ENCODE assay signal across 26 cellular contexts in the genomic region with DNA sequence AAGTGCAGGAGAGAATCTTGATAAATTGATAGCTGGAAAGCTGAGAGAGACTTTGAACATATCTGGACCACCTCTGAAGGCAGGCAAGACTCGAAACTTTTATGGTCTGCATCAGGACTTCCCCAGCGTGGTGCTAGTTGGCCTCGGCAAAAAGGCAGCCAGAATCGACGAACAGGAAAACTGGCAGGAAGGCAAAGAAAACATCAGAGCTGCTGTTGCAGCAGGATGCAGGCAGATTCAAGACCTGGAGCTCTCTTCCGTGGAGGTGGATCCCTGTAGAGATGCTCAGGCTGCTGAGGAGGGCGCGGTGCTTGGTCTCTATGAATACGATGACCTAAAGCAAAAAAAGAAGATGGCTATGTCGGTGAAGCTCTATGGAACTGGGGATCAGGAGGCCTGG. TPM values are rescaled to one million over a fixed set of nuclear protein-coding genes. Genes with fewer than 3 reads are reported as not detected.
DNase-seq lines count a peak whose midpoint lies in the region; ATAC-seq, FAIRE-seq and TF ChIP-seq lines count a peak whose summit lies in the region.
"Had no signal": no experiment of that assay in that cellular context is flagged by ENCODE, and none has a peak within 500 bp of the region (broad histone marks: within the 10 kb centered on the region; RNA-seq: fewer than 3 reads in every experiment).

No MANE protein-coding gene starts in this region.

- H3K79me2 ChIP-seq in HepG2 (ENCODE audit: insufficient read depth, low read length) (peaks cover 21% of the 10 kb centered on the region), K562 (ENCODE audit: control insufficient read depth, insufficient read depth, low read length) (no peaks in the 10 kb centered on the region)

- in situ Hi-C loops in HepG2 (cut with HindIII; ENCODE audit: extremely low pct_ligation_motif_present, low pct_unique_long_range_greater_than_20kb) (no loop called here), K562 (cut with MboI) (no loop called here)

- ATAC-seq in HepG2 (no peak), right lobe of liver (no peak), K562 (no peak), GM21619 (IDR thresholded peaks at IDR 0.05; ENCODE audit: unreplicated experiment) (no peak), HG03565 (IDR thresholded peaks at IDR 0.05; ENCODE audit: unreplicated experiment) (no peak)
- ATAC-seq in stimulated activated naive CD8-positive, alpha-beta T cell treated with anti-CD3 and anti-CD28 coated beads, Interleukin-15, amount 100 ng/mL, for 72 hours, result no peak

- no peaks in the 10 kb centered on the region for H3K36me3 ChIP-seq in HepG2 (replicated peaks in 1 of 2; ENCODE audit: control insufficient read depth in 1 of 2, insufficient read depth in 2 of 2, low read length in 2 of 2)
- H3K36me3 ChIP-seq in right lobe of liver, result no peaks in the 10 kb centered on the region
- H3K36me3 ChIP-seq in K562 (ENCODE audit: control insufficient read depth, insufficient read depth, low read length), result no peaks in the 10 kb centered on the region

- H3K9me1 ChIP-seq in K562 (ENCODE audit: control insufficient read depth, insufficient read depth, low read length), result no peaks in the 10 kb centered on the region

- H3K27ac ChIP-seq in HepG2 (ENCODE audit: extremely low read length, insufficient read depth, low read length) (no peak overlapping the region), right lobe of liver (no peak overlapping the region), K562 (ENCODE audit: extremely low read depth, low read depth, low read length) (no peak overlapping the region)
- H3K27ac ChIP-seq: BLaER1 treated with 17β-estradiol and CSF1 and Interleukin-3, amounts not matched to agents 10 nM and 100 nM; GM23248 had no signal

- 95% methylated on average over 10 of the region's 10 CpGs for WGBS in HepG2 (ENCODE audit: low lambda C conversion rate)
- 44% methylated on average over 5 of the region's 10 CpGs for WGBS in right lobe of liver (ENCODE audit: insufficient coverage, low coverage, low lambda C conversion rate, missing lambda C conversion rate)
- WGBS in K562 (ENCODE audit: insufficient coverage, low coverage, missing lambda C conversion rate), result 36% methylated on average over 10 of the region's 10 CpGs

- H3K4me1 ChIP-seq in HepG2 (ENCODE audit: insufficient read depth, low read length) (peaks cover 80% of the 10 kb centered on the region), right lobe of liver (peaks cover 0 to 26% (median 7%) of the 10 kb centered on the region in 4 donors), K562 (replicated peaks in 1 of 2; ENCODE audit: control insufficient read depth in 2 of 2, insufficient read depth in 2 of 2, low read length in 2 of 2) (peaks cover 8% of the 10 kb centered on the region in 2 experiments; a peak in 4 of 5 replicates)

- no peak overlapping the region for H3K4me2 ChIP-seq in HepG2 (ENCODE audit: low read depth, low read length)
- H3K4me2 ChIP-seq in K562 (ENCODE audit: insufficient read depth, low read length), result no peak overlapping the region

- no peaks in the 10 kb centered on the region for H3K9me3 ChIP-seq in HepG2 (ENCODE audit: low read length)
- no peaks in the 10 kb centered on the region for H3K9me3 ChIP-seq in right lobe of liver
- no peaks in the 10 kb centered on the region for H3K9me3 ChIP-seq in K562 (replicated peaks; ENCODE audit: control insufficient read depth, insufficient read depth, low read depth, low read length)

- H3K4me3 Mint-ChIP-seq in glutamatergic neuron (ENCODE audit: unreplicated experiment), result peak overlapping the region; percentile 25
- H3K4me3 Mint-ChIP-seq in stimulated activated naive CD8-positive, alpha-beta T cell treated with anti-CD3 and anti-CD28 coated beads, Interleukin-15, amount 100 ng/mL, for 72 hours, result no peak overlapping the region
- H3K4me3 Mint-ChIP-seq: CD4-positive, alpha-beta T cell; H9; IgD-negative memory B cell had no signal

- H3K4me1 Mint-ChIP-seq in glutamatergic neuron (ENCODE audit: low read depth, unreplicated experiment), result peaks cover 15% of the 10 kb centered on the region
- peaks cover 32% of the 10 kb centered on the region for H3K4me1 Mint-ChIP-seq in stimulated activated naive CD8-positive, alpha-beta T cell treated with anti-CD3 and anti-CD28 coated beads, Interleukin-15, amount 100 ng/mL, for 72 hours

- no peak for TF ChIP-seq EP300 in HepG2 (IDR thresholded peaks at IDR 0.05; ENCODE audit: low read depth in 2 of 2, low read length in 2 of 2)
- TF ChIP-seq EP300 in HepG2 (CRISPR knock-in tag; IDR thresholded peaks at IDR 0.05; ENCODE audit: borderline replicate concordance), result no peak
- no peak for TF ChIP-seq EP300 in K562 (IDR thresholded peaks at IDR 0.05; ENCODE audit: low read length)

- H3K9ac ChIP-seq in HepG2 (ENCODE audit: insufficient read depth, low read depth, low read length), result no peak overlapping the region
- no peak overlapping the region for H3K9ac ChIP-seq in K562 (ENCODE audit: insufficient read depth in 1 of 2, low read depth in 2 of 2, low read length in 2 of 2)
- H3K9ac ChIP-seq: BLaER1 treated with 17β-estradiol and CSF1 and Interleukin-3, amounts not matched to agents 10 nM and 100 nM; GM23248 had no signal

- H3K27ac Mint-ChIP-seq in glutamatergic neuron (ENCODE audit: unreplicated experiment), result no peak overlapping the region
- H3K27ac Mint-ChIP-seq in stimulated activated naive CD8-positive, alpha-beta T cell treated with anti-CD3 and anti-CD28 coated beads, Interleukin-15, amount 100 ng/mL, for 72 hours, result no peak overlapping the region
- H3K27ac Mint-ChIP-seq: CD4-positive, alpha-beta T cell; H9; IgD-negative memory B cell had no signal

- H4K20me1 ChIP-seq in HepG2 (ENCODE audit: insufficient read depth, low read length) (peaks cover 3% of the 10 kb centered on the region; the same call in 1 of the 2 replicates), K562 (replicated peaks; ENCODE audit: control insufficient read depth, insufficient read depth, low read length) (no peaks in the 10 kb centered on the region)

- intact Hi-C loops in HepG2 (cut with micrococcal nuclease; ENCODE audit: unreplicated experiment), result loop anchor here (10.0 kb wide), 1 partner anchor 211 kb away; a partner anchor contains a TSS
- intact Hi-C loops in right lobe of liver (cut with DNase I), result no loop called here
- intact Hi-C loops in K562 (cut with micrococcal nuclease), result loop anchor here (10.0 kb wide), 1 partner anchor 249 kb away; no protein-coding TSS in a partner anchor

- peaks cover 4% of the 10 kb centered on the region for H3K27me3 Mint-ChIP-seq in glutamatergic neuron (ENCODE audit: unreplicated experiment)
- H3K27me3 Mint-ChIP-seq in stimulated activated naive CD8-positive, alpha-beta T cell treated with anti-CD3 and anti-CD28 coated beads, Interleukin-15, amount 100 ng/mL, for 72 hours, result peaks cover 16% of the 10 kb centered on the region
- H3K27me3 Mint-ChIP-seq: IgD-negative memory B cell had no signal

- H3K27me3 ChIP-seq in HepG2 (ENCODE audit: control insufficient read depth in 1 of 2, insufficient read depth in 2 of 2, low read length in 2 of 2), result peaks cover 0 to under 1% of the 10 kb centered on the region in 2 experiments; a peak in 1 of 5 replicates
- no peaks in the 10 kb centered on the region for H3K27me3 ChIP-seq in right lobe of liver
- peaks cover 32 to 51% of the 10 kb centered on the region in 2 experiments for H3K27me3 ChIP-seq in K562 (ENCODE audit: control insufficient read depth in 2 of 2, insufficient read depth in 2 of 2, low read length in 2 of 2)
- H3K27me3 ChIP-seq: BLaER1 treated with 17β-estradiol and CSF1 and Interleukin-3, amounts not matched to agents 10 nM and 100 nM had no signal

- H3K36me3 Mint-ChIP-seq in glutamatergic neuron (ENCODE audit: unreplicated experiment), result no peaks in the 10 kb centered on the region
- H3K36me3 Mint-ChIP-seq: IgD-negative memory B cell had no signal

- TF ChIP-seq RAD21 in HepG2 (CRISPR knock-in tag; IDR thresholded peaks at IDR 0.05), result no peak
- TF ChIP-seq RAD21 in K562 (CRISPR knock-in tag; conservative IDR thresholded peaks at IDR 0.05 in 1 of 2, IDR thresholded peaks at IDR 0.05 in 1 of 2), result no peak

- peaks cover 8% of the 10 kb centered on the region for H3K9me3 Mint-ChIP-seq in glutamatergic neuron (ENCODE audit: unreplicated experiment)
- H3K9me3 Mint-ChIP-seq in stimulated activated naive CD8-positive, alpha-beta T cell treated with anti-CD3 and anti-CD28 coated beads, Interleukin-15, amount 100 ng/mL, for 72 hours, result no peaks in the 10 kb centered on the region
- H3K9me3 Mint-ChIP-seq: CD4-positive, alpha-beta T cell; H9; IgD-negative memory B cell had no signal

- H2AFZ ChIP-seq in HepG2 (ENCODE audit: low read length) (no peak overlapping the region), K562 (ENCODE audit: low read depth, low read length) (no peak overlapping the region)
- H2AFZ ChIP-seq: GM23248 had no signal

- TF ChIP-seq POLR2A in HepG2 (IDR thresholded peaks at IDR 0.05; ENCODE audit: insufficient read depth in 1 of 2, low read depth in 2 of 2, low read length in 2 of 2) (no peak), right lobe of liver (IDR thresholded peaks at IDR 0.05) (no peak), K562 (conservative IDR thresholded peaks at IDR 0.05) (no peak)

- FAIRE-seq in HepG2 (lab: Jason Lieb, UNC), result no peak
- no peak for FAIRE-seq in K562 (lab: Jason Lieb, UNC)
- FAIRE-seq: A204.1, D721Med had no signal

- CTCF ChIA-PET in HepG2 (lab: Yijun Ruan, JAX; ENCODE audit: low intra/inter-chr PET ratio, low total read pairs) (no interaction called here), K562 (lab: Yijun Ruan, JAX; ENCODE audit: low intra/inter-chr PET ratio) (interaction anchor here (0.7 kb wide), 1 partner anchor 49 kb away, joined by 3 read pairs; no protein-coding TSS in a partner anchor)

- TF ChIP-seq CTCF in HepG2 (CRISPR knock-in tag; IDR thresholded peaks at IDR 0.05) (no peak), right lobe of liver (IDR thresholded peaks at IDR 0.05) (no peak), K562 (IDR thresholded peaks at IDR 0.05 in 2 of 3, conservative IDR thresholded peaks at IDR 0.05 in 1 of 3; ENCODE audit: insufficient read depth in 2 of 3, low read depth in 1 of 3, low read length in 3 of 3) (no peak), glutamatergic neuron (IDR thresholded peaks at IDR 0.05; ENCODE audit: partially characterized antibody, unreplicated experiment) (no peak)

- POLR2A ChIA-PET in HepG2 (lab: Yijun Ruan, JAX), result interaction anchor here (0.9 kb wide), 1 partner anchor 11 kb away, joined by 4 read pairs; no protein-coding TSS in a partner anchor
- POLR2A ChIA-PET in K562 (lab: Yijun Ruan, JAX), result interaction anchor here (1.2 kb wide), 1 partner anchor 10 kb away, joined by 4 read pairs; no protein-coding TSS in a partner anchor

- no peak for DNase-seq in HepG2 (ENCODE audit: low spot score)
- DNase-seq in right lobe of liver, result no peak
- DNase-seq in K562 (ENCODE audit: extremely low read depth in 1 of 4, low spot score in 3 of 4), result no peak
- DNase-seq in glutamatergic neuron, result no peak
- no peak for DNase-seq in stimulated activated naive CD8-positive, alpha-beta T cell treated with anti-CD3 and anti-CD28 coated beads, Interleukin-15, amount 100 ng/mL, for 72 hours
- DNase-seq: AML-193; CD4-positive, alpha-beta T cell; GM23248; H9; NCI-H1048; NCI-H1417 treated with DMSO at 0.1 percent for 48 hours; NCI-H1694 treated with DMSO at 0.1 percent for 48 hours; NCI-H2081; NCI-H2171; NCI-H226; NCI-H510A; NCI-H69; RPMI8226; SHP77 had no signal

- H3K4me3 ChIP-seq in HepG2 (replicated peaks in 1 of 3; ENCODE audit: insufficient read depth in 1 of 3, low read depth in 2 of 3, low read length in 3 of 3) (no peak overlapping the region), right lobe of liver (no peak overlapping the region), K562 (no peak overlapping the region)
- H3K4me3 ChIP-seq: BLaER1 treated with 17β-estradiol and CSF1 and Interleukin-3, amounts not matched to agents 10 nM and 100 nM; GM23248 had no signal

- BruUV-seq in HepG2 (replicated peaks; lab: Mats Ljungman, UMichigan) (no TSS peak), K562 (replicated peaks; lab: Mats Ljungman, UMichigan) (no TSS peak)

RNA-seq across cellular contexts. Expression of a gene that starts 4.6 kb away (rescaled TPM):
- total RNA-seq in HepG2 (2016; rRNA removed; fragmentation: Illumina TruSeq; extraction: Trizol), result 56.0 and 60.7 TPM in 2 replicates
- total RNA-seq in HepG2 (2016; cell fraction: cytosol; rRNA removed; fragmentation: Illumina TruSeq; extraction: Trizol; ENCODE audit: low read depth), result 14.1 and 14.6 TPM in 2 replicates
- total RNA-seq in HepG2 (2016; cell fraction: insoluble cytoplasmic fraction; rRNA removed; fragmentation: Illumina TruSeq; extraction: Trizol), result 60.2 and 60.7 TPM in 2 replicates
- 35.8 and 37.2 TPM in 2 replicates for total RNA-seq in HepG2 (2016; cell fraction: membrane; rRNA removed; fragmentation: Illumina TruSeq; extraction: Trizol)
- 39.4 and 41.1 TPM in 2 replicates for total RNA-seq in HepG2 (2016; cell fraction: nucleus; rRNA removed; fragmentation: Illumina TruSeq; extraction: Trizol)
- polyA plus RNA-seq in HepG2 (2011; rRNA removed), result 92.1 and 131 TPM in 2 replicates
- 101 and 109 TPM in 2 replicates for polyA plus RNA-seq in HepG2 (2011; cell fraction: cytosol; rRNA removed)
- polyA plus RNA-seq in HepG2 (2011; cell fraction: nucleus; rRNA removed), result 99.7 and 130 TPM in 2 replicates
- polyA plus RNA-seq in HepG2 (2012), result 25.4 and 74.5 TPM in 2 replicates
- 11.7 and 12.8 TPM in 2 replicates for polyA plus RNA-seq in HepG2 (2016; cell fraction: cytosol; fragmentation: Illumina TruSeq; extraction: Trizol; ENCODE audit: low read depth)
- 67.9 and 74.3 TPM in 2 replicates for polyA plus RNA-seq in HepG2 (2016; cell fraction: insoluble cytoplasmic fraction; fragmentation: Illumina TruSeq; extraction: Trizol; ENCODE audit: low read depth)
- polyA plus RNA-seq in HepG2 (2016; cell fraction: membrane; fragmentation: Illumina TruSeq; extraction: Trizol; ENCODE audit: low read depth), result 27.1 and 27.5 TPM in 2 replicates
- 70.1 and 78.2 TPM in 2 replicates for polyA plus RNA-seq in HepG2 (2016; cell fraction: nucleus; fragmentation: Illumina TruSeq; extraction: Trizol; ENCODE audit: insufficient read depth, low read depth)
- polyA minus RNA-seq in HepG2 (2011; rRNA and poly(A)+ RNA removed; ENCODE audit: low replicate concordance), result 52.9 and 74.7 TPM in 2 replicates
- polyA minus RNA-seq in HepG2 (2011; cell fraction: cytosol; rRNA and poly(A)+ RNA removed), result 33.1 and 37.9 TPM in 2 replicates
- 23.8 and 39.9 TPM in 2 replicates for polyA minus RNA-seq in HepG2 (2011; cell fraction: nucleus; rRNA and poly(A)+ RNA removed)
- total RNA-seq in right lobe of liver, result 100 to 1,000 TPM in 1 of 6 experiments, 10 to 100 TPM in 5; 20.0 to 124 (median 58.6) TPM
- 2.3 and 8.5 TPM in 2 replicates for total RNA-seq in K562 (2011; cell fraction: chromatin; rRNA removed; ENCODE audit: low replicate concordance)
- 6.4 and 8.2 TPM in 2 replicates for total RNA-seq in K562 (2011; cell fraction: nucleolus; rRNA removed)
- 5.9 and 9.0 TPM in 2 replicates for total RNA-seq in K562 (2011; cell fraction: nucleoplasm; rRNA removed)
- 5.1 and 5.6 TPM in 2 replicates for total RNA-seq in K562 (2014; rRNA removed)
- total RNA-seq in K562 (2014; rRNA removed; fragmentation: Illumina TruSeq; extraction: Trizol), result 2.5 and 3.3 TPM in 2 replicates
- total RNA-seq in K562 (2015; rRNA removed; fragmentation: Illumina TruSeq; extraction: Trizol), result 2.1 TPM in 2 replicates
- total RNA-seq in K562 (2021), result 7.3 and 8.1 TPM in 2 replicates
- 7.6 and 9.2 TPM in 2 replicates for polyA plus RNA-seq in K562 (2011; rRNA removed)
- 10.9 and 18.9 TPM in 2 replicates for polyA plus RNA-seq in K562 (2011; cell fraction: cytosol; rRNA removed)
- 9.1 and 12.7 TPM in 2 replicates for polyA plus RNA-seq in K562 (2011; cell fraction: nucleus; rRNA removed)
- polyA plus RNA-seq in K562 (2012), result 8.9 and 18.7 TPM in 2 replicates
- 5.8 and 7.7 TPM in 2 replicates for polyA plus RNA-seq in K562 (2014; fragmentation: Illumina TruSeq; extraction: Trizol)
- under 1 TPM; 0.25 to 0.49 TPM for polyA plus RNA-seq in K562 (2014; fragmentation: Nextera tagmentation; extraction: Ambion mirVana)
- 5.9 and 7.0 TPM in 2 replicates for polyA plus RNA-seq in K562 (2014; rRNA removed)
- 2.5 and 3.7 TPM in 2 replicates for polyA minus RNA-seq in K562 (2011; rRNA and poly(A)+ RNA removed)
- polyA minus RNA-seq in K562 (2011; cell fraction: cytosol; rRNA and poly(A)+ RNA removed), result 3.7 and 5.2 TPM in 2 replicates
- 3.1 and 4.0 TPM in 2 replicates for polyA minus RNA-seq in K562 (2011; cell fraction: nucleus; rRNA and poly(A)+ RNA removed)
- 41.3 TPM for total RNA-seq in glutamatergic neuron (ENCODE audit: unreplicated experiment)

RNA-seq across cellular contexts. Expression of a gene that starts 23.7 kb away (rescaled TPM):
- not detected in 2 replicates for total RNA-seq in HepG2 (2016; rRNA removed; fragmentation: Illumina TruSeq; extraction: Trizol)
- not detected in 2 replicates for total RNA-seq in HepG2 (2016; cell fraction: cytosol; rRNA removed; fragmentation: Illumina TruSeq; extraction: Trizol; ENCODE audit: low read depth)
- not detected in 2 replicates for total RNA-seq in HepG2 (2016; cell fraction: insoluble cytoplasmic fraction; rRNA removed; fragmentation: Illumina TruSeq; extraction: Trizol)
- total RNA-seq in HepG2 (2016; cell fraction: membrane; rRNA removed; fragmentation: Illumina TruSeq; extraction: Trizol), result not detected in 2 replicates
- total RNA-seq in HepG2 (2016; cell fraction: nucleus; rRNA removed; fragmentation: Illumina TruSeq; extraction: Trizol), result not detected in 2 replicates
- polyA plus RNA-seq in HepG2 (2011; rRNA removed), result not detected in 2 replicates
- polyA plus RNA-seq in HepG2 (2011; cell fraction: cytosol; rRNA removed), result not detected in 2 replicates
- polyA plus RNA-seq in HepG2 (2011; cell fraction: nucleus; rRNA removed), result 0.09 TPM in 1 of 2 replicates, not detected in the other
- not detected in 2 replicates for polyA plus RNA-seq in HepG2 (2012)
- not detected in 2 replicates for polyA plus RNA-seq in HepG2 (2016; cell fraction: cytosol; fragmentation: Illumina TruSeq; extraction: Trizol; ENCODE audit: low read depth)
- polyA plus RNA-seq in HepG2 (2016; cell fraction: insoluble cytoplasmic fraction; fragmentation: Illumina TruSeq; extraction: Trizol; ENCODE audit: low read depth), result not detected in 2 replicates
- polyA plus RNA-seq in HepG2 (2016; cell fraction: membrane; fragmentation: Illumina TruSeq; extraction: Trizol; ENCODE audit: low read depth), result not detected in 2 replicates
- polyA plus RNA-seq in HepG2 (2016; cell fraction: nucleus; fragmentation: Illumina TruSeq; extraction: Trizol; ENCODE audit: insufficient read depth, low read depth), result 0.13 TPM in 1 of 2 replicates, not detected in the other
- 0.02 TPM in 1 of 2 replicates, not detected in the other for polyA minus RNA-seq in HepG2 (2011; rRNA and poly(A)+ RNA removed; ENCODE audit: low replicate concordance)
- polyA minus RNA-seq in HepG2 (2011; cell fraction: cytosol; rRNA and poly(A)+ RNA removed), result not detected in 2 replicates
- polyA minus RNA-seq in HepG2 (2011; cell fraction: nucleus; rRNA and poly(A)+ RNA removed), result 0.13 TPM in 1 of 2 replicates, not detected in the other
- total RNA-seq in right lobe of liver, result under 1 TPM in 3 of 6 experiments, not detected in 3; 0.05 to 0.07 (median 0.07) TPM
- not detected in 2 replicates for total RNA-seq in K562 (2011; cell fraction: chromatin; rRNA removed; ENCODE audit: low replicate concordance)
- 0.17 TPM in 1 of 2 replicates, not detected in the other for total RNA-seq in K562 (2011; cell fraction: nucleolus; rRNA removed)
- not detected in 2 replicates for total RNA-seq in K562 (2011; cell fraction: nucleoplasm; rRNA removed)
- not detected in 2 replicates for total RNA-seq in K562 (2014; rRNA removed)
- not detected in 2 replicates for total RNA-seq in K562 (2014; rRNA removed; fragmentation: Illumina TruSeq; extraction: Trizol)
- not detected in 2 replicates for total RNA-seq in K562 (2015; rRNA removed; fragmentation: Illumina TruSeq; extraction: Trizol)
- total RNA-seq in K562 (2021), result not detected in 2 replicates
- polyA plus RNA-seq in K562 (2011; rRNA removed), result not detected in 2 replicates
- polyA plus RNA-seq in K562 (2011; cell fraction: cytosol; rRNA removed), result not detected in 2 replicates
- not detected in 2 replicates for polyA plus RNA-seq in K562 (2011; cell fraction: nucleus; rRNA removed)
- polyA plus RNA-seq in K562 (2012), result 0.10 TPM in 1 of 2 replicates, not detected in the other
- polyA plus RNA-seq in K562 (2014; fragmentation: Illumina TruSeq; extraction: Trizol), result not detected in 2 replicates
- not detected for polyA plus RNA-seq in K562 (2014; fragmentation: Nextera tagmentation; extraction: Ambion mirVana)
- polyA plus RNA-seq in K562 (2014; rRNA removed), result not detected in 2 replicates
- not detected in 2 replicates for polyA minus RNA-seq in K562 (2011; rRNA and poly(A)+ RNA removed)
- not detected in 2 replicates for polyA minus RNA-seq in K562 (2011; cell fraction: cytosol; rRNA and poly(A)+ RNA removed)
- not detected in 2 replicates for polyA minus RNA-seq in K562 (2011; cell fraction: nucleus; rRNA and poly(A)+ RNA removed)
- not detected for total RNA-seq in glutamatergic neuron (ENCODE audit: unreplicated experiment)
- total RNA-seq: GM23248, H9 had no signal
- polyA plus RNA-seq: AG04450, GM23248, IgD-negative memory B cell had no signal

Comparison
In these comparisons a context has a peak if more than half of its experiments do, and no peak if none do; other contexts are left out.
1. intact Hi-C loops: an anchor here in HepG2 (10.0 kb wide) and K562 (10.0 kb wide); none called in right lobe of liver.